8 cellular contexts compared by ENCODE assay signal in genomic region chr3:161854232-161854771, GRCh38.
A peak's percentile ranks its signal among the peaks of the same experiment; 100 is the strongest.
DNase-seq lines count a peak whose midpoint lies in the region; ATAC-seq and TF ChIP-seq lines count a peak whose summit lies in the region.

No MANE protein-coding gene starts in this region.

- H3K4me3 ChIP-seq in KMS-11 (IDR thresholded peaks at IDR 0.05; ENCODE audit: insufficient read depth, low read depth, low read length) = no peak overlapping the region
- H3K4me3 ChIP-seq in neural progenitor cell = no peak overlapping the region
- H3K4me3 ChIP-seq in tibial artery = no peak overlapping the region

- H3K27ac ChIP-seq in KMS-11 = no peak overlapping the region
- H3K27ac ChIP-seq in neural progenitor cell = no peak overlapping the region
- no peak overlapping the region for H3K27ac ChIP-seq in tibial artery

- peaks cover 3% of the 10 kb centered on the region for H3K27me3 Mint-ChIP-seq in neural progenitor cell (ENCODE audit: insufficient read depth, low read depth)

- H3K36me3 ChIP-seq in KMS-11 (ENCODE audit: insufficient read depth) (no peaks in the 10 kb centered on the region), neural progenitor cell (no peaks in the 10 kb centered on the region), tibial artery (no peaks in the 10 kb centered on the region)

- no peaks in the 10 kb centered on the region for H3K27me3 ChIP-seq in KMS-11 (ENCODE audit: insufficient read depth, low read depth)
- H3K27me3 ChIP-seq in neural progenitor cell = no peaks in the 10 kb centered on the region
- H3K27me3 ChIP-seq in tibial artery = no peaks in the 10 kb centered on the region

- peak; percentile 75 for ATAC-seq in GM21390 (IDR thresholded peaks at IDR 0.05; ENCODE audit: unreplicated experiment)

- intact Hi-C loops in tibial artery (cut with DNase I; ENCODE audit: low total_unique reads) = no loop called here

- H4K20me1 ChIP-seq in KMS-11 (ENCODE audit: insufficient read depth) (no peaks in the 10 kb centered on the region), neural progenitor cell (ENCODE audit: low read depth) (no peaks in the 10 kb centered on the region)

- no peak overlapping the region for H3K27ac Mint-ChIP-seq in neural progenitor cell

- H3K79me2 ChIP-seq in KMS-11 (ENCODE audit: insufficient read depth, low read depth) (no peaks in the 10 kb centered on the region), neural progenitor cell (ENCODE audit: low read depth) (no peaks in the 10 kb centered on the region)

- H2AFZ ChIP-seq in KMS-11 (ENCODE audit: low read depth) (no peak overlapping the region), neural progenitor cell (replicated peaks) (peak overlapping the region; percentile 24)

- peak; percentile 83 for DNase-seq in ELF-1 (ENCODE audit: low read depth, low spot score)
- DNase-seq in amniotic epithelial cell (ENCODE audit: low read depth) = peak; percentile 87
- DNase-seq in neural progenitor cell (ENCODE audit: low spot score) = peak; percentile 33
- DNase-seq in NCI-H1092 (lab: John Stamatoyannopoulos, UW) = no peak
- no peak for DNase-seq in tibial artery
- DNase-seq in activated effector memory CD4-positive, alpha-beta T cell treated with anti-CD3 and anti-CD28 coated beads, Interleukin-2, amount 50 U/mL, for 16 hours = no peak

- peaks cover 2% of the 10 kb centered on the region for H3K9me3 Mint-ChIP-seq in neural progenitor cell

- H3K4me3 Mint-ChIP-seq in neural progenitor cell = no peak overlapping the region

- H3K9me3 ChIP-seq in neural progenitor cell (ENCODE audit: low read depth) (no peaks in the 10 kb centered on the region), tibial artery (no peaks in the 10 kb centered on the region)

- H3K9ac ChIP-seq in KMS-11 (no peak overlapping the region), neural progenitor cell (no peak overlapping the region)

- H3K36me3 Mint-ChIP-seq in neural progenitor cell = no peaks in the 10 kb centered on the region

- H3K4me2 ChIP-seq in KMS-11 (no peak overlapping the region), neural progenitor cell (no peak overlapping the region)

- no peaks in the 10 kb centered on the region for H3K4me1 ChIP-seq in KMS-11 (ENCODE audit: low read depth, poor library complexity, severe bottlenecking)
- no peaks in the 10 kb centered on the region for H3K4me1 ChIP-seq in neural progenitor cell
- no peaks in the 10 kb centered on the region for H3K4me1 ChIP-seq in tibial artery

- TF ChIP-seq CTCF in KMS-11 (conservative IDR thresholded peaks at IDR 0.05; ENCODE audit: low read depth, low read length) = peak; percentile 49
- peak; percentile 55 for TF ChIP-seq CTCF in neural progenitor cell (IDR thresholded peaks at IDR 0.05)
- no peak for TF ChIP-seq CTCF in tibial artery (IDR thresholded peaks at IDR 0.05)

- no peaks in the 10 kb centered on the region for H3K4me1 Mint-ChIP-seq in neural progenitor cell

- H3F3A ChIP-seq in neural progenitor cell (ENCODE audit: low read depth) = no peaks in the 10 kb centered on the region

Comparison
In these comparisons a context has a peak if more than half of its experiments do, and no peak if none do; other contexts are left out.
1. DNase-seq: peak in ELF-1 (single experiment), amniotic epithelial cell (single experiment) and neural progenitor cell (single experiment); none in NCI-H1092 (single experiment), tibial artery (0 of 2) and activated effector memory CD4-positive, alpha-beta T cell treated with anti-CD3 and anti-CD28 coated beads, Interleukin-2, amount 50 U/mL, for 16 hours (single experiment).
2. CTCF ChIP-seq: peak in KMS-11 (single experiment) and neural progenitor cell (single experiment); none in tibial artery (0 of 2).